11 cellular contexts compared by ENCODE assay signal in the genomic region with DNA sequence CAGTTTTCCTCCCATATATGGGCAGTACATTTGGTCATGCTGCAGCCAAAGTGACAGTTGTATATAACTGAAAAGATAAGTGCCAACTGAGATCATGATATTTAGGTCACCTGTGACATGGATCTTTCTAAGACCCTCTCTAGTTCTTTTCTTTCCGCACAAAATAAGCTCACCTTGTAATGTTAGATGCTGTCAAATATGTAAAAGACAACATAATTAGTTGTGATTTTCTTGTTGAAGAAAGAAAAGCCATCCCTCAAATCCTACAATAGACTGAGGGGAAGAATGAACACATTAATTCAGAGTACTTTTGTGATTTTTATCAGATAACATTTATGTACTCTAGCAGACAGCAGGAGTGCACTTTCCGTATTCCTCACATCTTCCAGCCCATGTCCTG. TPM values are rescaled to one million over a fixed set of nuclear protein-coding genes. Genes with fewer than 3 reads are reported as not detected.
"Had no signal": no experiment of that assay in that cellular context is flagged by ENCODE, and none has a peak within 500 bp of the region (broad histone marks: within the 10 kb centered on the region; RNA-seq: fewer than 3 reads in every experiment).

No MANE protein-coding gene starts in this region.

- H3K4me3 ChIP-seq: GM23248, GM23338, HAP-1 had no signal

- DNase-seq: GM23248, GOT3, H7, H9, HCEC 1CT, HFFc6 had no signal

- H3K36me3 ChIP-seq: HAP-1 had no signal

- ATAC-seq: GM23338, HCT116 had no signal

- H3K4me2 ChIP-seq: GM23338 had no signal

- H2AFZ ChIP-seq: GM23248, GM23338 had no signal

- H3K9me3 ChIP-seq: HAP-1 had no signal

- H3K27ac ChIP-seq: GM23248 had no signal

- H3K9ac ChIP-seq: GM23248 had no signal

RNA-seq across cellular contexts. Expression of gene OVCH1, which starts 37.4 kb away (rescaled TPM):
- total RNA-seq: GM23248, GM23338, H4, H7, H9, HFFc6 had no signal
- polyA plus RNA-seq: GM23248, GM23338, H1 had no signal
